ENCODE assay signal across 19 cellular contexts in genomic region chr6:88840806-88841539, GRCh38.
DNase-seq lines count a peak whose midpoint lies in the region; ATAC-seq, FAIRE-seq and TF ChIP-seq lines count a peak whose summit lies in the region.
"Had no signal": no experiment of that assay in that cellular context is flagged by ENCODE, and none has a peak within 500 bp of the region (broad histone marks: within the 10 kb centered on the region; RNA-seq: fewer than 3 reads in every experiment).

No MANE protein-coding gene starts in this region.

- in situ Hi-C loops in transverse colon (cut with MboI; ENCODE audit: low pct_ligation_motif_present in 1 of 4, low pct_unique_long_range_greater_than_20kb in 1 of 4, low sequenced_read_pairs in 3 of 4) = no loop called here

- CTCF ChIA-PET in RWPE1 (lab: Yijun Ruan, JAX) = interaction anchor here (0.7 kb wide), 1 partner anchor 394 kb away, joined by 4 read pairs; no protein-coding TSS in a partner anchor

- no peak overlapping the region for H3K4me2 ChIP-seq in hepatocyte

- no peaks in the 10 kb centered on the region for H4K20me1 ChIP-seq in hepatocyte (ENCODE audit: insufficient read depth, poor library complexity, severe bottlenecking)

- H3K36me3 ChIP-seq in adipocyte (ENCODE audit: control insufficient read depth, insufficient read depth, low read length, severe bottlenecking) = peaks cover 4% of the 10 kb centered on the region
- H3K36me3 ChIP-seq in hepatocyte (replicated peaks; ENCODE audit: insufficient read depth, low read depth) = peaks cover 4% of the 10 kb centered on the region
- H3K36me3 ChIP-seq in pancreas = no peaks in the 10 kb centered on the region
- peaks cover 0 to 5% (median 0%) of the 10 kb centered on the region in 4 donors for H3K36me3 ChIP-seq in transverse colon
- H3K36me3 ChIP-seq: HAP-1, uterus had no signal

- no peaks in the 10 kb centered on the region for H3K27me3 ChIP-seq in adipocyte (replicated peaks; ENCODE audit: control insufficient read depth, insufficient read depth, low read length)
- no peaks in the 10 kb centered on the region for H3K27me3 ChIP-seq in hepatocyte
- H3K27me3 ChIP-seq in pancreas = no peaks in the 10 kb centered on the region
- no peaks in the 10 kb centered on the region for H3K27me3 ChIP-seq in transverse colon
- H3K27me3 ChIP-seq: stomach, uterus had no signal

- no peak for TF ChIP-seq EP300 in transverse colon (IDR thresholded peaks at IDR 0.05; ENCODE audit: low read depth)

- H3K9me3 ChIP-seq in adipocyte (ENCODE audit: control insufficient read depth, low read length) = peaks cover 4% of the 10 kb centered on the region
- no peaks in the 10 kb centered on the region for H3K9me3 ChIP-seq in hepatocyte (ENCODE audit: low read depth)
- H3K9me3 ChIP-seq in pancreas = no peaks in the 10 kb centered on the region
- peaks cover 0 to 7% of the 10 kb centered on the region in 2 donors for H3K9me3 ChIP-seq in transverse colon
- H3K9me3 ChIP-seq: left ventricle myocardium inferior, uterus had no signal

- no peak overlapping the region for H3K27ac ChIP-seq in hepatocyte
- H3K27ac ChIP-seq in pancreas = peak overlapping the region in 1 of 4 donors; percentile 3
- H3K27ac ChIP-seq in transverse colon = no peak overlapping the region
- no peak overlapping the region for H3K27ac ChIP-seq in RWPE1
- H3K27ac ChIP-seq: stomach, uterus had no signal

- intact Hi-C loops in pancreas (cut with DNase I) = no loop called here
- intact Hi-C loops in transverse colon (cut with DNase I; ENCODE audit: low total_unique reads) = no loop called here

- peak; percentile 54 for FAIRE-seq in pancreas (lab: Jason Lieb, UNC)

- no peak overlapping the region for H2AFZ ChIP-seq in hepatocyte

- DNase-seq in EL (peak; percentile 6), adipocyte (ENCODE audit: low read depth) (peak; percentile 53), hepatocyte (ENCODE audit: low spot score) (peak; percentile 20), pancreas (no peak), NCI-H82 treated with DMSO at 0.1 percent for 48 hours (lab: John Stamatoyannopoulos, UW; ENCODE audit: unreplicated experiment) (no peak), transverse colon (no peak), RWPE1 (ENCODE audit: low spot score) (no peak)
- DNase-seq: activated CD4-positive, CD25-positive, alpha-beta regulatory T cell treated with anti-CD3 and anti-CD28 coated beads, Interleukin-2, amount 50 U/mL, for 72 hours; activated CD8-positive, alpha-beta memory T cell treated with anti-CD3 and anti-CD28 coated beads, Interleukin-2, amount 10 ng/mL, durations not matched to agents 7 days and 5 days; activated naive CD8-positive, alpha-beta T cell treated with anti-CD3 and anti-CD28 coated beads, Interleukin-2, amount 10 ng/mL, durations not matched to agents 7 days and 5 days; COR-L47; Karpas-422; left ventricle myocardium inferior; NCI-H1436; stomach; uterus had no signal

- H3K9me2 ChIP-seq in hepatocyte (replicated peaks; ENCODE audit: insufficient read depth) = no peaks in the 10 kb centered on the region

- ATAC-seq in pancreas (peak; percentile 78 to 99 (median 96)), HG03095 (IDR thresholded peaks at IDR 0.05; ENCODE audit: unreplicated experiment) (no peak)
- ATAC-seq: activated CD8-positive, alpha-beta memory T cell treated with anti-CD3 and anti-CD28 coated beads, Interleukin-2, amount 10 ng/mL, durations not matched to agents 7 days and 5 days; activated T-helper 17 cell treated with anti-CD3 and anti-CD28 coated beads, Interleukin-2, amount 50 U/mL, for 72 hours had no signal

- no peaks in the 10 kb centered on the region for H3K79me2 ChIP-seq in hepatocyte

- H3K4me1 ChIP-seq in adipocyte (ENCODE audit: control insufficient read depth, insufficient read depth, low read length) (peaks cover 6% of the 10 kb centered on the region), hepatocyte (ENCODE audit: insufficient read depth) (no peaks in the 10 kb centered on the region), pancreas (peaks cover 0 to 20% (median 9%) of the 10 kb centered on the region in 3 donors), transverse colon (peaks cover 0 to 11% (median 5%) of the 10 kb centered on the region in 4 donors)
- H3K4me1 ChIP-seq: HAP-1, uterus had no signal

- TF ChIP-seq CTCF in hepatocyte (IDR thresholded peaks at IDR 0.05; ENCODE audit: poor library complexity) = no peak
- no peak for TF ChIP-seq CTCF in pancreas (IDR thresholded peaks at IDR 0.05)
- no peak for TF ChIP-seq CTCF in transverse colon (IDR thresholded peaks at IDR 0.05)
- TF ChIP-seq CTCF in RWPE1 (conservative IDR thresholded peaks at IDR 0.05; ENCODE audit: low read depth) = no peak

- POLR2A ChIA-PET in RWPE1 (lab: Yijun Ruan, JAX; ENCODE audit: low non-redundant PET) = no interaction called here

- H3K9ac ChIP-seq in adipocyte (ENCODE audit: low read length) = no peak overlapping the region

- H3K4me3 ChIP-seq in adipocyte (ENCODE audit: low read length) (no peak overlapping the region), hepatocyte (no peak overlapping the region), pancreas (no peak overlapping the region), transverse colon (no peak overlapping the region)
- H3K4me3 ChIP-seq: HAP-1, left ventricle myocardium inferior, stomach, uterus had no signal

- no peak for TF ChIP-seq POLR2A in transverse colon (IDR thresholded peaks at IDR 0.05)

- 72% methylated on average over 3 of the region's 3 CpGs for WGBS in hepatocyte (ENCODE audit: low lambda C conversion rate, missing lambda C conversion rate)
- WGBS in pancreas, 2 donors = 13 to 16% methylated on average over 3 of the region's 3 CpGs
- WGBS in transverse colon (ENCODE audit: low coverage in 1 of 2), 2 donors = 37 to 58% methylated on average over 3 of the region's 3 CpGs

Comparison
In these comparisons a context has a peak if more than half of its experiments do, and no peak if none do; other contexts are left out.
1. DNase-seq: peak in EL (single experiment), adipocyte (single experiment) and hepatocyte (single experiment); none in pancreas (0 of 6), NCI-H82 treated with DMSO at 0.1 percent for 48 hours (single experiment), transverse colon (single experiment) and RWPE1 (single experiment).